8 cellular contexts compared by ENCODE assay signal in genomic region chr6:33710296-33711121, GRCh38. TPM values are rescaled to one million over a fixed set of nuclear protein-coding genes. Genes with fewer than 3 reads are reported as not detected.
DNase-seq lines count a peak whose midpoint lies in the region; ATAC-seq and TF ChIP-seq lines count a peak whose summit lies in the region.

No MANE protein-coding gene starts in this region.

- H3K79me2 ChIP-seq in PC-3 (ENCODE audit: low read length) = peaks cover 39% of the 10 kb centered on the region

- ATAC-seq in PC-3 (no peak), psoas muscle (no peak), GM21619 (IDR thresholded peaks at IDR 0.05; ENCODE audit: unreplicated experiment) (no peak), GM21360 (IDR thresholded peaks at IDR 0.05; ENCODE audit: unreplicated experiment) (no peak)

- H4K20me1 ChIP-seq in PC-3 (ENCODE audit: low read length) = no peaks in the 10 kb centered on the region

- TF ChIP-seq CTCF in PC-3 (conservative IDR thresholded peaks at IDR 0.05; ENCODE audit: low read depth, low read length) (no peak), psoas muscle (IDR thresholded peaks at IDR 0.05) (no peak)

- 72 to 78% (median 75%) methylated on average over 15 of the region's 15 CpGs for WGBS in psoas muscle, 3 donors

- no TSS peak for BruUV-seq in PC-3 (replicated peaks; lab: Mats Ljungman, UMichigan)

- peak overlapping the region; percentile 97; the same call in 1 of the 2 replicates for H2AFZ ChIP-seq in PC-3 (ENCODE audit: low read length)

- POLR2A ChIA-PET in PC-3 (lab: Charles Lee; ENCODE audit: unreplicated experiment) = no interaction called here

- H3K9me3 ChIP-seq in PC-3 (ENCODE audit: low read length) = no peaks in the 10 kb centered on the region
- H3K9me3 ChIP-seq in psoas muscle = no peaks in the 10 kb centered on the region

- H3K27me3 ChIP-seq in PC-3 (ENCODE audit: low read length) (no peaks in the 10 kb centered on the region), psoas muscle (ENCODE audit: insufficient read depth in 3 of 3, low read length in 2 of 3) (no peaks in the 10 kb centered on the region)

- H3K9ac ChIP-seq in PC-3 (ENCODE audit: low read length) = peak overlapping the region; percentile 99

- DNase-seq in NOMO-1 (lab: John Stamatoyannopoulos, UW; ENCODE audit: unreplicated experiment in 2 of 2) (peak; percentile 25 to 40), NOMO-1 treated with dmso at 0.1 percent for 144 hours (lab: John Stamatoyannopoulos, UW; ENCODE audit: unreplicated experiment) (no peak), PC-3 (no peak), epithelial cell of prostate (ENCODE audit: low read depth, low spot score) (no peak), psoas muscle (no peak), NCI-H1694 (lab: John Stamatoyannopoulos, UW) (no peak)

- CTCF ChIA-PET in PC-3 (lab: Charles Lee) = interaction anchor here (1.7 kb wide), 1 partner anchor 121 kb away, joined by 10 read pairs; no protein-coding TSS in a partner anchor

- peak overlapping the region; percentile 93 for H3K4me2 ChIP-seq in PC-3 (ENCODE audit: low read length)

- H3K4me1 ChIP-seq in PC-3 (ENCODE audit: insufficient read depth, low read length) (peaks cover 23% of the 10 kb centered on the region), psoas muscle (peaks cover 27% of the 10 kb centered on the region)

- intact Hi-C loops in PC-3 (cut with micrococcal nuclease) (loop anchor here (1.0 kb wide), 1 partner anchor 52 kb away; no protein-coding TSS in a partner anchor), psoas muscle (cut with DNase I) (loop anchor here in 1 of 2 donors (1.0 kb wide), 1 partner anchor 53 kb away; no protein-coding TSS in a partner anchor)

- no peaks in the 10 kb centered on the region for H3F3A ChIP-seq in PC-3 (ENCODE audit: low read length, unreplicated experiment)

- H3K9me2 ChIP-seq in PC-3 (replicated peaks; ENCODE audit: low read length) = no peaks in the 10 kb centered on the region

- H3K4me3 ChIP-seq in PC-3 (ENCODE audit: low read length) (peak overlapping the region; percentile 86), psoas muscle (peak overlapping the region; percentile 92)

- peaks cover 22% of the 10 kb centered on the region; the same call in 1 of the 2 replicates for H3K36me3 ChIP-seq in PC-3 (ENCODE audit: low read depth, low read length)
- peaks cover 8 to 17% of the 10 kb centered on the region in 2 donors for H3K36me3 ChIP-seq in psoas muscle (ENCODE audit: insufficient read depth in 1 of 2, low read depth in 1 of 2)

- H3K27ac ChIP-seq in PC-3 (ENCODE audit: low read length) = peak overlapping the region; percentile 90
- H3K27ac ChIP-seq in epithelial cell of prostate = peak overlapping the region; percentile 86
- peak overlapping the region; percentile 98 for H3K27ac ChIP-seq in psoas muscle

RNA-seq across cellular contexts. Expression of gene UQCC2, which starts 1.0 kb away (rescaled TPM):
- total RNA-seq in PC-3 (2014; rRNA removed) = 70.0 and 107 TPM in 2 replicates
- 100 to 1,000 TPM; 118 to 184 (median 145) TPM for total RNA-seq in psoas muscle
- polyA plus RNA-seq in psoas muscle = 100 to 1,000 TPM; 129 to 158 (median 141) TPM

RNA-seq across cellular contexts. Expression of gene IP6K3, which starts 36.2 kb away (rescaled TPM):
- total RNA-seq in PC-3 (2014; rRNA removed) (not detected in 2 replicates), psoas muscle (100 to 1,000 TPM; 113 to 363 (median 306) TPM)
- 100 to 1,000 TPM in 2 of 3 donors, 10 to 100 TPM in 1; 95.7 to 220 (median 175) TPM for polyA plus RNA-seq in psoas muscle

Comparison
In these comparisons a context has a peak if more than half of its experiments do, and no peak if none do; other contexts are left out.
1. DNase-seq: peak in NOMO-1 (2 of 2); none in NOMO-1 treated with dmso at 0.1 percent for 144 hours (single experiment), PC-3 (single experiment), epithelial cell of prostate (single experiment), psoas muscle (0 of 2) and NCI-H1694 (single experiment).
2. RNA of gene IP6K3, which starts 36.2 kb away (total RNA-seq): 113 to 363 TPM in psoas muscle; not detected in PC-3; every median in the first group is over 100 times any median in the second.
3. Peak in every context shown above with its lines, with median percentiles within 50 percentile points of each other: H3K27ac ChIP-seq.